ENCODE assay signal across 20 cellular contexts in the genomic region with DNA sequence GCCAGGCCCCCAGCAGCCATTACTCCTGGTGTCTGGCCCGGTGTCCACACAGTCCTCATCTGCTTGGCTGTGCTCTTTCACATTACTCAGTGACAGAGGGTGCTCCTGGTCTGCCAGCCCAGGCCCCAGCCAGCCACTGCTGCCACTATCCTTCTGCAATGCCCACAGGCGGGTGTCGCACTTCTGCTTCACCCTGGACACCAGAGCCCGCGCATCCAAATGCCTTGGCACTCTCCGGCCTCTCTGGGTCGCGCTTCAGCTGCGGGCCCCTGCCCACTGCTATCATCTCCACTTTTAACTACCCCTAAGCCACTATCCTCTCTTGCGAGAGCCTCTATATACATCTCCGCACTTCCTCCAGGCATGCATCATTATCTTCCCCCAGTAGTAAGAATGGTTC.
"Had no signal": no experiment of that assay in that cellular context is flagged by ENCODE, and none has a peak within 500 bp of the region (broad histone marks: within the 10 kb centered on the region; RNA-seq: fewer than 3 reads in every experiment).

No MANE protein-coding gene starts in this region.

- H3K9me3 ChIP-seq: lower lobe of right lung, thyroid gland had no signal

- H3K27ac Mint-ChIP-seq: activated B cell treated with CpG ODN at 0.5 μM for 24 hours; activated CD4-positive, alpha-beta T cell treated with anti-CD3 and anti-CD28 coated beads for 36 hours; activated naive CD8-positive, alpha-beta T cell treated with anti-CD3 and anti-CD28 coated beads, Interleukin-2, amount 10 ng/mL, durations not matched to agents 7 days and 5 days; T-helper 1 cell treated with Interleukin-12 subunit alpha and Interleukin-12 subunit beta and Interleukin-4 antibody, amounts not matched to agents 30 μg/mL and 1 μg/mL, for 36 hours had no signal

- H3K36me3 ChIP-seq: thyroid gland had no signal

- H3K4me3 ChIP-seq: lower lobe of right lung, thyroid gland had no signal

- H3K36me3 Mint-ChIP-seq: activated naive CD8-positive, alpha-beta T cell treated with anti-CD3 and anti-CD28 coated beads, Interleukin-2, amount 10 ng/mL, durations not matched to agents 7 days and 5 days had no signal

- H3K27me3 Mint-ChIP-seq: activated B cell treated with CpG ODN at 0.5 μM for 24 hours had no signal

- H3K4me1 ChIP-seq: foreskin keratinocyte, lower lobe of right lung, thyroid gland had no signal

- H3K27me3 ChIP-seq: foreskin keratinocyte, thyroid gland had no signal

- ATAC-seq: activated CD4-positive, alpha-beta T cell treated with anti-CD3 and anti-CD28 coated beads for 36 hours; activated T-cell treated with anti-CD3 and anti-CD28 coated beads, Interleukin-2, amount 50 U/mL, for 4 hours; foreskin keratinocyte; left colon; sciatic nerve had no signal

- H3K4me3 Mint-ChIP-seq: activated B cell treated with CpG ODN at 0.5 μM for 24 hours; activated CD4-positive, alpha-beta T cell treated with anti-CD3 and anti-CD28 coated beads for 36 hours; activated naive CD8-positive, alpha-beta T cell treated with anti-CD3 and anti-CD28 coated beads, Interleukin-2, amount 10 ng/mL, durations not matched to agents 7 days and 5 days; activated T-cell treated with anti-CD3 and anti-CD28 coated beads, Interleukin-2, amount 50 U/mL, for 4 hours; T-helper 1 cell treated with Interleukin-12 subunit alpha and Interleukin-12 subunit beta and Interleukin-4 antibody, amounts not matched to agents 30 μg/mL and 1 μg/mL, for 36 hours had no signal

- H3K27ac ChIP-seq: foreskin keratinocyte, lower lobe of right lung, thyroid gland had no signal

- DNase-seq: activated B cell treated with CpG ODN at 0.5 μM for 24 hours; activated CD4-positive, alpha-beta T cell treated with anti-CD3 and anti-CD28 coated beads for 36 hours; activated CD4-positive, alpha-beta T cell treated with anti-CD3 and anti-CD28 coated beads, Interleukin-2, amount 50 U/mL, for 48 hours; activated CD8-positive, alpha-beta memory T cell treated with anti-CD3 and anti-CD28 coated beads, Interleukin-2, amount 50 U/mL, for 48 hours; activated naive CD4-positive, alpha-beta T cell treated with Interleukin-2 at 50 U/mL for 16 hours; activated naive CD8-positive, alpha-beta T cell treated with anti-CD3 and anti-CD28 coated beads, Interleukin-2, amount 10 ng/mL, durations not matched to agents 7 days and 5 days; activated T-cell treated with anti-CD3 and anti-CD28 coated beads, Interleukin-2, amount 50 U/mL, for 4 hours; amniotic stem cell; erythroblast; foreskin keratinocyte; left colon; lower lobe of right lung; small intestine; stimulated activated CD4-positive, alpha-beta T cell treated with anti-CD3 and anti-CD28 coated beads, Interleukin-15, amount 100 ng/mL, for 24 hours; stimulated activated CD8-positive, alpha-beta memory T cell treated with anti-CD3 and anti-CD28 coated beads, Interleukin-4, amount 100 ng/mL, for 48 hours; stimulated activated naive CD4-positive, alpha-beta T cell treated with Interleukin-2 at 50 U/mL for 16 hours; T1000 had no signal

- H3K9me3 Mint-ChIP-seq: activated B cell treated with CpG ODN at 0.5 μM for 24 hours; activated naive CD8-positive, alpha-beta T cell treated with anti-CD3 and anti-CD28 coated beads, Interleukin-2, amount 10 ng/mL, durations not matched to agents 7 days and 5 days; activated T-cell treated with anti-CD3 and anti-CD28 coated beads, Interleukin-2, amount 50 U/mL, for 4 hours; T-helper 1 cell treated with Interleukin-12 subunit alpha and Interleukin-12 subunit beta and Interleukin-4 antibody, amounts not matched to agents 30 μg/mL and 1 μg/mL, for 36 hours had no signal

- H3K4me1 Mint-ChIP-seq: activated B cell treated with CpG ODN at 0.5 μM for 24 hours; activated CD4-positive, alpha-beta T cell treated with anti-CD3 and anti-CD28 coated beads for 36 hours; activated naive CD8-positive, alpha-beta T cell treated with anti-CD3 and anti-CD28 coated beads, Interleukin-2, amount 10 ng/mL, durations not matched to agents 7 days and 5 days had no signal
